Comparison of ENCODE assay signal across 27 cellular contexts in genomic region chr2:22497064-22497463, GRCh38.
"Had no signal": no experiment of that assay in that cellular context is flagged by ENCODE, and none has a peak within 500 bp of the region (broad histone marks: within the 10 kb centered on the region; RNA-seq: fewer than 3 reads in every experiment).

No MANE protein-coding gene starts in this region.

- ATAC-seq: PC-3 had no signal

- H3K4me1 ChIP-seq: Peyer's patch, SJSA1 had no signal

- H3K36me3 ChIP-seq: Peyer's patch, SJSA1 had no signal

- H3K9me3 ChIP-seq: Peyer's patch, SJSA1, SK-N-SH had no signal

- H3K27ac ChIP-seq: KMS-11, Peyer's patch, SJSA1 had no signal

- DNase-seq: Kasumi-1, MM.1S, NCI-H1092, NCI-H1105, NCI-H1417 treated with DMSO at 0.1 percent for 48 hours, NCI-H1436 treated with DMSO at 0.1 percent for 48 hours, NCI-H1694 treated with DMSO at 0.1 percent for 48 hours, NCI-H187 treated with DMSO at 0.1 percent for 48 hours, NCI-H2029, NCI-H2081, NCI-H2227 treated with DMSO at 0.1 percent for 48 hours, NCI-H345, NCI-H446 treated with DMSO at 0.1 percent for 48 hours, NCI-H510A, NCI-H526, NCI-H69, NCI-H748 treated with DMSO at 0.1 percent for 48 hours, NCI-H82, OCI-M1, PC-3, Peyer's patch, Right ventricle myocardium superior, SHP77 treated with DMSO at 0.1 percent for 48 hours, SK-N-SH, T-helper 1 cell had no signal

- H3K9me2 ChIP-seq: SK-N-SH had no signal

- H3K27me3 ChIP-seq: Peyer's patch, SJSA1 had no signal

- H3K4me2 ChIP-seq: KMS-11, SK-N-SH had no signal

- H3K9ac ChIP-seq: KMS-11, SK-N-SH had no signal

- H3K4me3 ChIP-seq: Peyer's patch, SJSA1 had no signal
